ENCODE assay signal across 1 cellular context in genomic region chr17:75634754-75635609, GRCh38.
TF ChIP-seq lines count a peak whose summit lies in the region.

No MANE protein-coding gene starts in this region.

TF ChIP-seq in K562, 482 proteins besides CTCF, POLR2A, EP300 and RAD21:
- peak; percentile 68; the same call in 1 of the 2 replicates for TF ChIP-seq ZKSCAN1 (IDR thresholded peaks at IDR 0.05; ENCODE audit: low read depth, low read length)
- TF ChIP-seq XRCC5 (IDR thresholded peaks at IDR 0.05; ENCODE audit: low read depth, low read length): no peak
